In the genomic region with DNA sequence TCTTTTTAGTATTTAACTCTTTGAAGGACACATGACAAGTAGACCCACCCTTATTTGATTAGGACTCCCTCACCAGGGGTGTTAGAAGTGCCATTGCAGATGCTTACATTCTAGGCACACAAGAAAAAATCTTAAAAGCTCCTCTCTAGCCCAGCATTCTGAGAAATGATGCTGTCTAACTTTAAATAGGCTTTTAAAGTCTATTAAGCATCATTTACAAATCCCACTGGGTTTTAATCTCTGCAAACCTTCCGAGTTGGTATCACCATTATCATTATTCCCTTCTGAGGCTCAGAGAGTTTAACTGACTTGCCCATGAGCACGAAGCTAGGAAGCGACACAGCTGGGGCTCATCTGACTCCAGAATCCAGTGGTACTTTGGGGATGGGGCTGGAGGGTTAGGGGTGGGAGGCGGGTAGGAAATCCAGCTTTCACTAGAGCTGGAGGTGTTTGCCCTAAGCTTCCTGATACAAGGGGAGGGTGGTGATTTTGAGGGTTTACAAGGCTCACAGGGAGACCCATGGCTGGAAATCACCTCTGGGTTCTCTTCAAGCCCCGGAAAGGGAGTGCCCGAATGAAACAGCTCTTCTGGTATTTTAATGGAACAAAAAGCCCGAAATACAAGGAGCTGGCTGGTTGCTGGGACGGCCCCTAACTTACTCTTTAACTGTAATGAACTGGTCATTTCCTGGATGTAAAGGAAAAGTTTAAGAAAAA, we compare ENCODE assay signal across 8 cellular contexts.
DNase-seq lines count a peak whose midpoint lies in the region; ATAC-seq and TF ChIP-seq lines count a peak whose summit lies in the region.

No MANE protein-coding gene starts in this region.

- H3K27me3 ChIP-seq in DOHH2 (ENCODE audit: control insufficient read depth, low read length): no peaks in the 10 kb centered on the region

- no peaks in the 10 kb centered on the region for H3K9me2 ChIP-seq in DOHH2 (replicated peaks; ENCODE audit: control insufficient read depth, low read length)

- no peaks in the 10 kb centered on the region for H4K20me1 ChIP-seq in DOHH2 (ENCODE audit: control insufficient read depth, insufficient read depth, low read depth, low read length)

- H3K4me1 Mint-ChIP-seq in natural killer cell treated with Interleukin-12 subunit alpha and Interleukin-12 subunit beta and Interleukin-15 and Interleukin-18, amount 100 ng/mL, for 72 hours (ENCODE audit: low read depth in 2 of 2): peaks cover 12 to 35% of the 10 kb centered on the region in 2 donors

- TF ChIP-seq CTCF in DOHH2 (IDR thresholded peaks at IDR 0.05; ENCODE audit: low read depth, low read length, poor library complexity, severe bottlenecking): no peak
- TF ChIP-seq CTCF in astrocyte of the spinal cord (IDR thresholded peaks at IDR 0.05; ENCODE audit: low read depth, low read length): no peak
- no peak for TF ChIP-seq CTCF in GM10266 (IDR thresholded peaks at IDR 0.05; ENCODE audit: control insufficient read depth, insufficient read depth, low read depth, missing control alignments)

- H3K4me1 ChIP-seq in DOHH2 (ENCODE audit: control insufficient read depth, low read length): peaks cover 89% of the 10 kb centered on the region

- H3K36me3 ChIP-seq in DOHH2 (ENCODE audit: control insufficient read depth, low read length): peaks cover 8% of the 10 kb centered on the region; the same call in 1 of the 2 replicates

- ATAC-seq in natural killer cell treated with Interleukin-12 subunit alpha and Interleukin-12 subunit beta and Interleukin-15 and Interleukin-18, amount 100 ng/mL, for 72 hours: peak; percentile 6 to 22

- peak overlapping the region; percentile 69 for H3K4me3 Mint-ChIP-seq in natural killer cell treated with Interleukin-12 subunit alpha and Interleukin-12 subunit beta and Interleukin-15 and Interleukin-18, amount 100 ng/mL, for 72 hours

- H3K79me2 ChIP-seq in DOHH2 (ENCODE audit: control insufficient read depth, low read length): peaks cover 10% of the 10 kb centered on the region

- no peaks in the 10 kb centered on the region for H3K9me3 ChIP-seq in DOHH2 (ENCODE audit: control insufficient read depth, insufficient read depth, low read length)

- peaks cover 0 to 2% of the 10 kb centered on the region in 2 donors for H3K27me3 Mint-ChIP-seq in natural killer cell treated with Interleukin-12 subunit alpha and Interleukin-12 subunit beta and Interleukin-15 and Interleukin-18, amount 100 ng/mL, for 72 hours

- peak overlapping the region; percentile 86 for H3K4me2 ChIP-seq in DOHH2 (ENCODE audit: low read length)

- DNase-seq in HT1080 (ENCODE audit: low read depth): peak; percentile 59
- DNase-seq in astrocyte of the spinal cord (ENCODE audit: low read depth, low spot score): peak; percentile 38
- no peak for DNase-seq in natural killer cell treated with Interleukin-12 subunit alpha and Interleukin-12 subunit beta and Interleukin-15 and Interleukin-18, amount 100 ng/mL, for 72 hours (ENCODE audit: low spot score)
- DNase-seq in GM10266 (ENCODE audit: extremely low spot score): no peak
- DNase-seq in T1000 (lab: John Stamatoyannopoulos, UW): no peak
- DNase-seq in activated gamma-delta T cell (lab: John Stamatoyannopoulos, UW): no peak
- no peak for DNase-seq in SK-N-DZ (ENCODE audit: low spot score)

- peak overlapping the region; percentile 69 for H3K4me3 ChIP-seq in DOHH2 (ENCODE audit: low read length)
- no peak overlapping the region for H3K4me3 ChIP-seq in astrocyte of the spinal cord (ENCODE audit: low read depth, low read length)

- no peaks in the 10 kb centered on the region for H3K9me3 Mint-ChIP-seq in natural killer cell treated with Interleukin-12 subunit alpha and Interleukin-12 subunit beta and Interleukin-15 and Interleukin-18, amount 100 ng/mL, for 72 hours

- H3K36me3 Mint-ChIP-seq in natural killer cell treated with Interleukin-12 subunit alpha and Interleukin-12 subunit beta and Interleukin-15 and Interleukin-18, amount 100 ng/mL, for 72 hours: no peaks in the 10 kb centered on the region

- H3K27ac Mint-ChIP-seq in natural killer cell treated with Interleukin-12 subunit alpha and Interleukin-12 subunit beta and Interleukin-15 and Interleukin-18, amount 100 ng/mL, for 72 hours: peak overlapping the region; percentile 65 to 87

- H3F3A ChIP-seq in DOHH2 (ENCODE audit: control insufficient read depth, insufficient read depth): peaks cover 35% of the 10 kb centered on the region

- in situ Hi-C loops in astrocyte of the spinal cord (cut with HindIII; ENCODE audit: low sequenced_read_pairs): no loop called here

- peak overlapping the region; percentile 99 for H3K27ac ChIP-seq in DOHH2 (ENCODE audit: low read depth, low read length)

Comparison
In these comparisons a context has a peak if more than half of its experiments do, and no peak if none do; other contexts are left out.
1. DNase-seq: peak in HT1080 (single experiment) and astrocyte of the spinal cord (single experiment); none in natural killer cell treated with Interleukin-12 subunit alpha and Interleukin-12 subunit beta and Interleukin-15 and Interleukin-18, amount 100 ng/mL, for 72 hours (single experiment), GM10266 (single experiment), T1000 (single experiment), activated gamma-delta T cell (single experiment) and SK-N-DZ (single experiment).